8 cellular contexts compared by ENCODE assay signal in the genomic region with DNA sequence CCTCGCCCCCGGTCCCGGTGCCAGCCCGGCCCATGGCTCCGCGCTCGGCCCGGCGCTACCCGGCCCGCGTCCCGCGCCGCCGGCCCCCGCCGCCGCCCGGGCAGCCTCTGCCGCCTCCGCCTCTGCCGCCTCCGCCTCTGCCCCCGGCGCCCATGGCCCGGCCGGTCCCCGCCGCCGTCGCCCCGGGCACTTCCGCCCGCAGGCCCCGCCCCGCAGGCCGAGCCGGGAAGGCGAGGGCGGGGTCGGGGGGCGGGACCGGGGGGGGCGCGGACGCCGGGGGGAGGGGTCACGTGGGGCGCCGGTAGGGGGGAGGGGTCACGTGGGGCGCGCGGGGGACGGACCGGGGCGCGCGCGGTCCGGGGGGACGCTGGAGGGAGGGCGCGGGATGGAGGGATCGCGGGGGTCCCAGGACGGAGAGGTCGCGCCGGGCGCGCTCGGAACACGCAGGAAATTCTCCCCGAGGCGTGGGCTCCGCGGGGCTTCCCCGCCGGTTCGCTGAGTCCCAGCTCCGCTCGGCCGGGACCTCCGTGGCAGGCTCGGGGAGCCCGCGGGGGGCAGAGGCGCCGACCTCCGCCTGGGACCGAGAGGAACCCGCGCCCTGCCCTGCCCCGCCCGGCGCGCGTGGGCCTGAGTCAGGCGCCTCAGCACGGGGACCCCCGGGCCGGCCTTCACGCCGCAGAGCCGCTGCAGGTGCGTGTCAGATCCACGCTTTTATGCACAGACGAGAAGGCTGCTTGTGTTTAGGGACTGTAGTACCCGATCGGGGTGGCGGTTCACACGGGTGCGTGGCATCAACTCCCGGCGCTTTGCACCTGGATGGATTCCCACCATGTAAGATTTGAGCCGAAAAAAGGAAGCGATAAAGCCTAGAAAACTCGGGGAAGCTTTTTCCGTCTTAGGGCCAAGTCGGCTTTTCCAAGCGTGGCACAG. TPM values are rescaled to one million over a fixed set of nuclear protein-coding genes. Genes with fewer than 3 reads are reported as not detected.
A peak's percentile ranks its signal among the peaks of the same experiment; 100 is the strongest.
DNase-seq lines count a peak whose midpoint lies in the region; ATAC-seq and TF ChIP-seq lines count a peak whose summit lies in the region.

A gene with protein sequence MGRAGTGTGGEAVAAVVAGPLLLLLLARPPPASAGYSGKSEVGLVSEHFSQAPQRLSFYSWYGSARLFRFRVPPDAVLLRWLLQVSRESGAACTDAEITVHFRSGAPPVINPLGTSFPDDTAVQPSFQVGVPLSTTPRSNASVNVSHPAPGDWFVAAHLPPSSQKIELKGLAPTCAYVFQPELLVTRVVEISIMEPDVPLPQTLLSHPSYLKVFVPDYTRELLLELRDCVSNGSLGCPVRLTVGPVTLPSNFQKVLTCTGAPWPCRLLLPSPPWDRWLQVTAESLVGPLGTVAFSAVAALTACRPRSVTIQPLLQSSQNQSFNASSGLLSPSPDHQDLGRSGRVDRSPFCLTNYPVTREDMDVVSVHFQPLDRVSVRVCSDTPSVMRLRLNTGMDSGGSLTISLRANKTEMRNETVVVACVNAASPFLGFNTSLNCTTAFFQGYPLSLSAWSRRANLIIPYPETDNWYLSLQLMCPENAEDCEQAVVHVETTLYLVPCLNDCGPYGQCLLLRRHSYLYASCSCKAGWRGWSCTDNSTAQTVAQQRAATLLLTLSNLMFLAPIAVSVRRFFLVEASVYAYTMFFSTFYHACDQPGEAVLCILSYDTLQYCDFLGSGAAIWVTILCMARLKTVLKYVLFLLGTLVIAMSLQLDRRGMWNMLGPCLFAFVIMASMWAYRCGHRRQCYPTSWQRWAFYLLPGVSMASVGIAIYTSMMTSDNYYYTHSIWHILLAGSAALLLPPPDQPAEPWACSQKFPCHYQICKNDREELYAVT (minus strand): TSS at position 191 of the 930 bp plus-strand sequence. CDS start 157 bp downstream, at position 34.

- H3K4me3 ChIP-seq in H7 (ENCODE audit: insufficient read depth, low read depth, low read length) = peak within 1 kb of the TSS; percentile 88

- TF ChIP-seq CTCF in GM10248 (IDR thresholded peaks at IDR 0.05; ENCODE audit: control extremely low read depth, extremely low read depth, low read depth, missing control alignments) (no peak), endothelial cell (IDR thresholded peaks at IDR 0.05; ENCODE audit: unreplicated experiment) (no peak)

- peak within 1 kb of the TSS; percentile 86 for H3K4me3 Mint-ChIP-seq in endothelial cell (ENCODE audit: unreplicated experiment)

- no peaks in the 10 kb centered on the region for H3K36me3 Mint-ChIP-seq in endothelial cell (ENCODE audit: low read depth, unreplicated experiment)

- H3K27ac Mint-ChIP-seq in endothelial cell (ENCODE audit: unreplicated experiment) = peak within 1 kb of the TSS; percentile 84

- CTCF ChIA-PET in GM10248 (lab: Yijun Ruan, JAX) = interaction anchor here (0.8 to 2.1 kb wide), 6 partner anchors 10 to 275 kb away, joined by 3 to 5 read pairs (median 4); a partner anchor contains a TSS

- peaks cover 14% of the 10 kb centered on the region for H3K27me3 Mint-ChIP-seq in endothelial cell (ENCODE audit: unreplicated experiment)

- no peak for ATAC-seq in GM18868 (IDR thresholded peaks at IDR 0.05; ENCODE audit: unreplicated experiment)

- no peaks in the 10 kb centered on the region for H3K9me3 Mint-ChIP-seq in endothelial cell (ENCODE audit: unreplicated experiment)

- POLR2A ChIA-PET in GM10248 (lab: Yijun Ruan, JAX) = interaction anchor here (1.0 kb wide), 1 partner anchor 19 kb away, joined by 11 read pairs; a partner anchor contains a TSS

- no peaks in the 10 kb centered on the region; the same call in none of the 2 replicates for H3K36me3 ChIP-seq in H7 (replicated peaks; ENCODE audit: control insufficient read depth, insufficient read depth, low read length)

- H3K27me3 ChIP-seq in H7 (ENCODE audit: control insufficient read depth, insufficient read depth, low read length) = no peaks in the 10 kb centered on the region

- peaks cover 20% of the 10 kb centered on the region for H3K4me1 Mint-ChIP-seq in endothelial cell (ENCODE audit: unreplicated experiment)

- DNase-seq in GM10248 (ENCODE audit: extremely low spot score) (peak; percentile 94), H7 (peak; percentile 97), NCI-H2196 treated with DMSO at 0.1 percent for 48 hours (lab: John Stamatoyannopoulos, UW; ENCODE audit: unreplicated experiment) (peak; percentile 22), endothelial cell (ENCODE audit: low spot score) (peak; percentile 62), midbrain (lab: John Stamatoyannopoulos, UW) (peak; percentile 66)
- peak; percentile 63 for DNase-seq in activated CD8-positive, alpha-beta memory T cell treated with anti-CD3 and anti-CD28 coated beads, Interleukin-2, amount 50 U/mL, for 4 hours
- peak; percentile 54 to 56 for DNase-seq in stimulated activated CD8-positive, alpha-beta memory T cell treated with anti-CD3 and anti-CD28 coated beads, Interleukin-15, amount 100 ng/mL, for 48 hours (ENCODE audit: low read depth in 2 of 2)

RNA-seq across cellular contexts. Expression of the gene that starts here (rescaled TPM):
- total RNA-seq in H7 (2014; rRNA removed; shearing (Covaris generic)) = 107 and 112 TPM in 2 replicates
- 133 TPM for total RNA-seq in endothelial cell (ENCODE audit: unreplicated experiment)

Comparison
In these comparisons a context has a peak if more than half of its experiments do, and no peak if none do; other contexts are left out.
1. DNase-seq: peak in every context shown above with its lines; median percentile 97 in H7; 94 in GM10248; 66 in midbrain; 63 in activated CD8-positive, alpha-beta memory T cell treated with anti-CD3 and anti-CD28 coated beads, Interleukin-2, amount 50 U/mL, for 4 hours; 62 in endothelial cell; 55 in stimulated activated CD8-positive, alpha-beta memory T cell treated with anti-CD3 and anti-CD28 coated beads, Interleukin-15, amount 100 ng/mL, for 48 hours; 22 in NCI-H2196 treated with DMSO at 0.1 percent for 48 hours.